ENCODE assay signal across 8 cellular contexts in genomic region chr20:20664795-20665194, GRCh38. TPM values are rescaled to one million over a fixed set of nuclear protein-coding genes. Genes with fewer than 3 reads are reported as not detected.
DNase-seq lines count a peak whose midpoint lies in the region; ATAC-seq and TF ChIP-seq lines count a peak whose summit lies in the region.

No MANE protein-coding gene starts in this region.

- POLR2A ChIA-PET in activated CD4-positive, alpha-beta T cell treated with anti-CD3 and anti-CD28 coated beads, Interleukin-2, amount 10 ng/mL, durations not matched to agents 7 days and 5 days (lab: Charles Lee): no interaction called here

- H3K27ac Mint-ChIP-seq in activated CD4-positive, alpha-beta T cell treated with anti-CD3 and anti-CD28 coated beads, Interleukin-2, amount 10 ng/mL, durations not matched to agents 7 days and 5 days: no peak overlapping the region

- CTCF ChIA-PET in activated CD4-positive, alpha-beta T cell treated with anti-CD3 and anti-CD28 coated beads, Interleukin-2, amount 10 ng/mL, durations not matched to agents 7 days and 5 days (lab: Charles Lee): no interaction called here

- no peaks in the 10 kb centered on the region for H3K27me3 Mint-ChIP-seq in activated CD4-positive, alpha-beta T cell treated with anti-CD3 and anti-CD28 coated beads, Interleukin-2, amount 10 ng/mL, durations not matched to agents 7 days and 5 days

- H3K9me3 Mint-ChIP-seq in activated CD4-positive, alpha-beta T cell treated with anti-CD3 and anti-CD28 coated beads, Interleukin-2, amount 10 ng/mL, durations not matched to agents 7 days and 5 days: no peaks in the 10 kb centered on the region

- no peak overlapping the region for H3K27ac ChIP-seq in body of pancreas

- peaks cover 15% of the 10 kb centered on the region for H3K4me1 ChIP-seq in body of pancreas

- H3K4me3 ChIP-seq in body of pancreas (no peak overlapping the region), kidney epithelial cell (ENCODE audit: low read depth, low read length) (no peak overlapping the region)

- H3K27me3 ChIP-seq in body of pancreas (no peaks in the 10 kb centered on the region), kidney epithelial cell (ENCODE audit: control insufficient read depth, insufficient read depth, low read length) (no peaks in the 10 kb centered on the region)

- H3K4me1 Mint-ChIP-seq in activated CD4-positive, alpha-beta T cell treated with anti-CD3 and anti-CD28 coated beads, Interleukin-2, amount 10 ng/mL, durations not matched to agents 7 days and 5 days: peaks cover 21% of the 10 kb centered on the region

- no peak overlapping the region for H3K4me3 Mint-ChIP-seq in activated CD4-positive, alpha-beta T cell treated with anti-CD3 and anti-CD28 coated beads, Interleukin-2, amount 10 ng/mL, durations not matched to agents 7 days and 5 days

- DNase-seq in activated CD4-positive, alpha-beta T cell treated with anti-CD3 and anti-CD28 coated beads, Interleukin-2, amount 10 ng/mL, durations not matched to agents 7 days and 5 days: peak; percentile 14
- DNase-seq in activated CD4-positive, alpha-beta T cell treated with anti-CD3 and anti-CD28 coated beads, Interleukin-2, amount 50 U/mL, for 4 hours: no peak
- DNase-seq in NCI-H446 treated with DMSO at 0.1 percent for 48 hours (lab: John Stamatoyannopoulos, UW) (peak; percentile 68), body of pancreas (peak in 2 of 4 donors; percentile 34 to 40), kidney epithelial cell (ENCODE audit: low read depth) (no peak), NCI-H1048 (lab: John Stamatoyannopoulos, UW) (no peak)

- TF ChIP-seq CTCF in body of pancreas (IDR thresholded peaks at IDR 0.05): peak; percentile 31 to 72 (median 65)
- peak; percentile 35 for TF ChIP-seq CTCF in kidney epithelial cell (IDR thresholded peaks at IDR 0.05; ENCODE audit: insufficient read depth, low read length, poor library complexity, severe bottlenecking)

- intact Hi-C loops in body of pancreas (cut with DNase I): loop anchor here (5.0 kb wide), 1 partner anchor 163 kb away; no protein-coding TSS in a partner anchor

- ATAC-seq in HG02884 (IDR thresholded peaks at IDR 0.05; ENCODE audit: unreplicated experiment) (peak; percentile 65), body of pancreas (peak; percentile 55), HG03196 (IDR thresholded peaks at IDR 0.05; ENCODE audit: unreplicated experiment) (no peak)

- H3K36me3 ChIP-seq in body of pancreas (replicated peaks in 1 of 2; ENCODE audit: insufficient read depth in 1 of 2, low read depth in 2 of 2): no peaks in the 10 kb centered on the region
- H3K36me3 ChIP-seq in kidney epithelial cell (ENCODE audit: control insufficient read depth, insufficient read depth, low read length): no peaks in the 10 kb centered on the region

- H3K36me3 Mint-ChIP-seq in activated CD4-positive, alpha-beta T cell treated with anti-CD3 and anti-CD28 coated beads, Interleukin-2, amount 10 ng/mL, durations not matched to agents 7 days and 5 days (ENCODE audit: low read depth): peaks cover 3% of the 10 kb centered on the region

- TF ChIP-seq POLR2A in body of pancreas (IDR thresholded peaks at IDR 0.05): no peak

- H3K9me3 ChIP-seq in body of pancreas: no peaks in the 10 kb centered on the region

RNA-seq across cellular contexts. Expression of gene RALGAPA2, which starts 47.6 kb away (rescaled TPM):
- 10 to 100 TPM; 26.4 to 31.7 TPM for total RNA-seq in activated CD4-positive, alpha-beta T cell treated with anti-CD3 and anti-CD28 coated beads, Interleukin-2, amount 10 ng/mL, durations not matched to agents 7 days and 5 days
- total RNA-seq in body of pancreas (10 to 100 TPM; 40.2 to 45.4 TPM), kidney epithelial cell (24.8 and 35.1 TPM in 2 replicates)

Comparison
In these comparisons a context has a peak if more than half of its experiments do, and no peak if none do; other contexts are left out.
1. DNase-seq: peak in activated CD4-positive, alpha-beta T cell treated with anti-CD3 and anti-CD28 coated beads, Interleukin-2, amount 10 ng/mL, durations not matched to agents 7 days and 5 days (single experiment) and NCI-H446 treated with DMSO at 0.1 percent for 48 hours (single experiment); none in activated CD4-positive, alpha-beta T cell treated with anti-CD3 and anti-CD28 coated beads, Interleukin-2, amount 50 U/mL, for 4 hours (0 of 2), kidney epithelial cell (single experiment) and NCI-H1048 (single experiment).